9 cellular contexts compared by ENCODE assay signal in the genomic region with DNA sequence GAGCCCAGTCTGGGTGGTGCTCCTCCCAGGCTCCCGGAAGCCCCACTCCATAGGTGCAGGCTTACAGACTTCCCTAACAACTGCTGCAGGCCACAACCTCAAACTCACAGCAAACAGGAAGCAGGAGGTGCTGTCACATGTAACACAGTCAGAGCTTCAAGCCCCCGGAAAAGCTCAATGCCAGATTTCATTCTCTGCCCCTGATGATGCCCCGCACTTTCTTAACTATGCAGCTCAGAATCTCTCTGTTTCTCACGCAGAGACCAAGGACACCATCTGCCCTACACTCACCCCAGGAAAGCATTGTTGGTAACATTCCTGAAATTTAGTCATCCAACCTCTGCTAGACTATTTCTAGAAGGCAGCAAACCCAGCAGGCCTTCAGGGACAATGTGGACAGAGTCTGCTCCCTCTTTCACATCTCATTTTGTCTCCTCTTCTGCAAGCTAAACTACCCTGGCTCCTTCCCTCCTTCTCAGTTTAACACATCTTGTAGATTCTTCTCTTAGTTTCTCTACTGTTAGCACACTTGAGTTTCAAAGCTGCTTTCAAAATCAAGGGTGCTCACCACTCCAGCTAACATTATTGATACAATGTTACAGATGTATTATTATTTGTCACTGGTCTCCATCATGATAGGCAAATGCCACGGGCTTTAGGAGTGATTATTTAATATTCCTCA.
DNase-seq lines count a peak whose midpoint lies in the region; ATAC-seq lines count a peak whose summit lies in the region.
"Had no signal": no experiment of that assay in that cellular context is flagged by ENCODE, and none has a peak within 500 bp of the region (broad histone marks: within the 10 kb centered on the region; RNA-seq: fewer than 3 reads in every experiment).

No MANE protein-coding gene starts in this region.

- peak; percentile 48 to 53 for DNase-seq in AML-193 (lab: John Stamatoyannopoulos, UW)
- DNase-seq in HCEC 1CT = peak; percentile 88
- peak; percentile 63 for DNase-seq in SKM-1 treated with dmso at 0.1 percent for 144 hours (lab: John Stamatoyannopoulos, UW; ENCODE audit: unreplicated experiment)
- peak; percentile 24 for DNase-seq in left cardiac atrium
- no peak for DNase-seq in NCI-H446 (lab: John Stamatoyannopoulos, UW)

- H3K27ac Mint-ChIP-seq in stimulated activated memory B cell treated with anti-CD40 and anti-IgM and Interleukin-4, amounts not matched to agents 10 μg/mL and 1 μg/mL and 100 μg/mL, for 72 hours = no peak overlapping the region
- H3K27ac Mint-ChIP-seq: activated naive CD4-positive, alpha-beta T cell treated with anti-CD3 and anti-CD28 coated beads, Interleukin-2, amount 50 U/mL, for 72 hours had no signal

- no peaks in the 10 kb centered on the region for H3K36me3 Mint-ChIP-seq in stimulated activated memory B cell treated with anti-CD40 and anti-IgM and Interleukin-4, amounts not matched to agents 10 μg/mL and 1 μg/mL and 100 μg/mL, for 72 hours
- H3K36me3 Mint-ChIP-seq: activated naive CD4-positive, alpha-beta T cell treated with anti-CD3 and anti-CD28 coated beads, Interleukin-2, amount 50 U/mL, for 72 hours had no signal

- no peak overlapping the region for H3K4me3 Mint-ChIP-seq in stimulated activated memory B cell treated with anti-CD40 and anti-IgM and Interleukin-4, amounts not matched to agents 10 μg/mL and 1 μg/mL and 100 μg/mL, for 72 hours

- peaks cover 3% of the 10 kb centered on the region for H3K9me3 Mint-ChIP-seq in stimulated activated memory B cell treated with anti-CD40 and anti-IgM and Interleukin-4, amounts not matched to agents 10 μg/mL and 1 μg/mL and 100 μg/mL, for 72 hours

- ATAC-seq in left cardiac atrium = peak; percentile 65 to 75
- peak; percentile 45 for ATAC-seq in stimulated activated memory B cell treated with anti-CD40 and anti-IgM and Interleukin-4, amounts not matched to agents 10 μg/mL and 1 μg/mL and 100 μg/mL, for 72 hours
- ATAC-seq in HG03432 (IDR thresholded peaks at IDR 0.05; ENCODE audit: unreplicated experiment) = no peak
- ATAC-seq in GM18519 (IDR thresholded peaks at IDR 0.05; ENCODE audit: low FRiP score, unreplicated experiment) = no peak

- intact Hi-C loops in left cardiac atrium (cut with DNase I) = no loop called here

- no peaks in the 10 kb centered on the region for H3K4me1 Mint-ChIP-seq in stimulated activated memory B cell treated with anti-CD40 and anti-IgM and Interleukin-4, amounts not matched to agents 10 μg/mL and 1 μg/mL and 100 μg/mL, for 72 hours

- H3K27me3 Mint-ChIP-seq in stimulated activated memory B cell treated with anti-CD40 and anti-IgM and Interleukin-4, amounts not matched to agents 10 μg/mL and 1 μg/mL and 100 μg/mL, for 72 hours = no peaks in the 10 kb centered on the region

Comparison
In these comparisons a context has a peak if more than half of its experiments do, and no peak if none do; other contexts are left out.
1. DNase-seq: peak in AML-193 (2 of 2), HCEC 1CT (single experiment), SKM-1 treated with dmso at 0.1 percent for 144 hours (single experiment) and left cardiac atrium (single experiment); none in NCI-H446 (0 of 2).
2. ATAC-seq: peak in left cardiac atrium (2 of 2) and stimulated activated memory B cell treated with anti-CD40 and anti-IgM and Interleukin-4, amounts not matched to agents 10 μg/mL and 1 μg/mL and 100 μg/mL, for 72 hours (single experiment); none in HG03432 (single experiment) and GM18519 (single experiment).